Comparison of ENCODE assay signal across 8 cellular contexts in genomic region chr1:68496680-68497357, GRCh38. TPM values are rescaled to one million over a fixed set of nuclear protein-coding genes. Genes with fewer than 3 reads are reported as not detected.
A peak's percentile ranks its signal among the peaks of the same experiment; 100 is the strongest.
DNase-seq lines count a peak whose midpoint lies in the region; ATAC-seq and TF ChIP-seq lines count a peak whose summit lies in the region.

Gene DEPDC1, minus strand, starts transcription at chr1:68497082. Its CDS starts 83 bp downstream, at chr1:68496999.

- TF ChIP-seq EP300 in transverse colon (IDR thresholded peaks at IDR 0.05; ENCODE audit: low read depth), result no peak

- H3K4me3 ChIP-seq in GM06990 (replicated peaks; ENCODE audit: low read depth, low read length), result peak within 1 kb of the TSS; percentile 97
- peak within 1 kb of the TSS; percentile 99 for H3K4me3 ChIP-seq in NB4 (ENCODE audit: low read depth, low read length)
- H3K4me3 ChIP-seq in parathyroid adenoma (ENCODE audit: low read depth, low read length), result peak within 1 kb of the TSS; percentile 61
- peak within 1 kb of the TSS; percentile 30 to 55 (median 46) for H3K4me3 ChIP-seq in transverse colon

- H3K27me3 Mint-ChIP-seq in HFFc6 (ENCODE audit: insufficient read depth), result peaks cover 5% of the 10 kb centered on the region; the same call in 1 of the 2 replicates
- H3K27me3 Mint-ChIP-seq in activated naive CD8-positive, alpha-beta T cell, result peaks cover 7% of the 10 kb centered on the region

- no peaks in the 10 kb centered on the region for H3K9me3 Mint-ChIP-seq in HFFc6
- H3K9me3 Mint-ChIP-seq in activated naive CD8-positive, alpha-beta T cell (ENCODE audit: low read depth), result no peaks in the 10 kb centered on the region

- H2AFZ ChIP-seq in parathyroid adenoma, result peak within 1 kb of the TSS; percentile 55

- ATAC-seq in Right ventricle myocardium superior (ENCODE audit: poor library complexity), result peak; percentile 100

- H3K9me3 ChIP-seq in parathyroid adenoma (ENCODE audit: control insufficient read depth, low read length) (no peaks in the 10 kb centered on the region), transverse colon (no peaks in the 10 kb centered on the region)

- H3K4me2 ChIP-seq in parathyroid adenoma (ENCODE audit: low read length), result peak within 1 kb of the TSS; percentile 93

- peak within 1 kb of the TSS; percentile 98 for H3K4me3 Mint-ChIP-seq in HFFc6
- H3K4me3 Mint-ChIP-seq in activated naive CD8-positive, alpha-beta T cell, result peak within 1 kb of the TSS; percentile 83

- H3K27me3 ChIP-seq in GM06990 (replicated peaks; ENCODE audit: control insufficient read depth, insufficient read depth, low read length), result no peaks in the 10 kb centered on the region
- H3K27me3 ChIP-seq in parathyroid adenoma (ENCODE audit: control insufficient read depth, insufficient read depth, low read length), result no peaks in the 10 kb centered on the region
- H3K27me3 ChIP-seq in transverse colon, result no peaks in the 10 kb centered on the region

- WGBS in transverse colon (ENCODE audit: low coverage in 1 of 2), 2 donors, result 0% methylated on average over 47 of the region's 64 CpGs; no CpG with 5 or more reads in 1 of the 2 donors

- H3K4me1 Mint-ChIP-seq in HFFc6 (ENCODE audit: low read depth), result peaks cover 39% of the 10 kb centered on the region
- peaks cover 15% of the 10 kb centered on the region for H3K4me1 Mint-ChIP-seq in activated naive CD8-positive, alpha-beta T cell (ENCODE audit: low read depth)

- peak within 1 kb of the TSS; percentile 89 for H3K27ac Mint-ChIP-seq in HFFc6
- no peak within 1 kb of the TSS for H3K27ac Mint-ChIP-seq in activated naive CD8-positive, alpha-beta T cell

- intact Hi-C loops in Right ventricle myocardium superior (cut with DNase I) (no loop called here), transverse colon (cut with DNase I; ENCODE audit: low total_unique reads) (no loop called here)

- H3K79me2 ChIP-seq in parathyroid adenoma, result no peaks in the 10 kb centered on the region

- in situ Hi-C loops in transverse colon (cut with MboI; ENCODE audit: low pct_ligation_motif_present in 1 of 4, low pct_unique_long_range_greater_than_20kb in 1 of 4, low sequenced_read_pairs in 3 of 4), result no loop called here

- H3K9ac ChIP-seq in parathyroid adenoma, result no peak within 1 kb of the TSS

- H3K36me3 ChIP-seq in GM06990 (ENCODE audit: control insufficient read depth, insufficient read depth, low read length), result no peaks in the 10 kb centered on the region
- H3K36me3 ChIP-seq in parathyroid adenoma (ENCODE audit: control insufficient read depth, insufficient read depth, low read length), result no peaks in the 10 kb centered on the region
- H3K36me3 ChIP-seq in transverse colon, result no peaks in the 10 kb centered on the region

- peak within 1 kb of the TSS; percentile 11 for H3K27ac ChIP-seq in parathyroid adenoma
- peak within 1 kb of the TSS in 3 of 4 donors; percentile 19 to 45 (median 22) for H3K27ac ChIP-seq in transverse colon

- H3K36me3 Mint-ChIP-seq in HFFc6 (ENCODE audit: low read depth), result peaks cover 5% of the 10 kb centered on the region; the same call in 1 of the 2 replicates
- no peaks in the 10 kb centered on the region for H3K36me3 Mint-ChIP-seq in activated naive CD8-positive, alpha-beta T cell

- DNase-seq in GM06990 (ENCODE audit: extremely low read depth, insufficient read length), result peak; percentile 93
- peak; percentile 94 for DNase-seq in HFFc6
- peak; percentile 95 for DNase-seq in NB4 (ENCODE audit: low read depth)
- DNase-seq in SKM-1 (lab: John Stamatoyannopoulos, UW; ENCODE audit: unreplicated experiment), result peak; percentile 72
- peak; percentile 98 for DNase-seq in Right ventricle myocardium superior
- DNase-seq in transverse colon, result peak; percentile 94

- TF ChIP-seq POLR2A in NB4 (IDR thresholded peaks at IDR 0.05; ENCODE audit: extremely low read depth, insufficient read length), result peak; percentile 66
- TF ChIP-seq POLR2A in transverse colon (IDR thresholded peaks at IDR 0.05), result no peak

- TF ChIP-seq CTCF in GM06990 (IDR thresholded peaks at IDR 0.05; ENCODE audit: insufficient read depth, low read length, poor library complexity, severe bottlenecking) (peak; percentile 0), HFFc6 (IDR thresholded peaks at IDR 0.05) (peak; percentile 17; the same call in 1 of the 2 replicates), NB4 (IDR thresholded peaks at IDR 0.05; ENCODE audit: low read depth, low read length) (no peak), parathyroid adenoma (IDR thresholded peaks at IDR 0.05) (no peak), transverse colon (IDR thresholded peaks at IDR 0.05) (peak in 1 of 5 experiments; percentile 13)

- H3K4me1 ChIP-seq in parathyroid adenoma (peaks cover 3% of the 10 kb centered on the region), transverse colon (peaks cover 4 to 31% (median 10%) of the 10 kb centered on the region in 4 donors)

RNA-seq across cellular contexts. Expression of gene DEPDC1, which starts in this region (rescaled TPM):
- 10 to 100 TPM; 14.8 to 44.3 (median 36.7) TPM for total RNA-seq in HFFc6 (2021; fragmentation: NEBNext Ultra II Directional; extraction: Animal tissue kit (Norgen Biotek cat#: 25700))
- 0.56 TPM for total RNA-seq in Right ventricle myocardium superior
- 1 to 10 TPM in 3 of 4 donors, not detected in 1; 1.7 to 2.8 (median 2.7) TPM for total RNA-seq in transverse colon

Comparison
In these comparisons a context has a peak if more than half of its experiments do, and no peak if none do; other contexts are left out.
1. Peak in every context shown above with its lines: DNase-seq, ATAC-seq, H3K4me3 ChIP-seq and H3K27ac ChIP-seq.
2. RNA of gene DEPDC1 (total RNA-seq): 14.8 to 44.3 TPM in HFFc6; 1.7 to 2.8 TPM in transverse colon and 0.56 TPM in Right ventricle myocardium superior (single experiment); every median in the first group is over 4 times any median in the second.
3. Peak in DNase-seq and ATAC-seq in Right ventricle myocardium superior; RNA of the gene not detected or under 1 TPM.
4. H3K4me3 ChIP-seq: peak in every context shown above with its lines; median percentile 99 in NB4; 97 in GM06990; 61 in parathyroid adenoma; 46 in transverse colon.
5. CTCF ChIP-seq: peak in GM06990 (single experiment) and HFFc6 (single experiment); none in NB4 (single experiment) and parathyroid adenoma (single experiment).